ENCODE assay signal across 8 cellular contexts in the genomic region with DNA sequence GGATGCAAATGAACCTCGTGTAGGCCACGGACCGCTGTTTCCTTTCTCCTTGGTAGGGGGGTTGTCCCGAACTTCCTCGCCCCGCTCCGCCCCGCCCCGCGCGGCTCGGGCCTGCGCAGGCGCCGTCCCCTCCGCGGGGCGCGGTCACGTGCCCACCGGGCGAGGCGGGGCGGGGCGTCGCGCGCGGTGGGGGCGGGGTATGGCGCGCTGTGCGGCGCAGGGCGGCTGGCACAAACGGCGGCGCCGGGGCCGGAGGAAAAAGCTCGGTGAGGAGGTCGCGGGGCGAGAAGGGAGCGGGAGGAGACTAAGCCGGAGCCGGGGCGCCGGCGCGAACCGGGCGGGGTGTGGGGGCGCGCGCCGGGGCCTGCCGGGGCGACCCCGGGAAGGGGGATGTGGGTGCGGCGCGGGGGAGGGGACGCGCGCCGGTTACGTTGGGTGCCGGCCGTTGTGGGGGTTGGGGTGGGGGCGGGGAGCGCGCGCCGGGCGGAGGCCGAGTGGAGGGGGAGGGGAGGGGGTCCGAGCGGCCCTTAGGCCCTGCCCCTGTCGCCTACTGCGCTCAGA. TPM values are rescaled to one million over a fixed set of nuclear protein-coding genes. Genes with fewer than 3 reads are reported as not detected.
DNase-seq lines count a peak whose midpoint lies in the region; ATAC-seq and TF ChIP-seq lines count a peak whose summit lies in the region.

A gene (plus strand): TSS at position 195 of the 561 bp plus-strand sequence. CDS start 1,382 bp downstream, outside the sequence.

- peaks cover 15% of the 10 kb centered on the region; the same call in 1 of the 2 replicates for H3K4me1 ChIP-seq in BE2C
- peaks cover 26% of the 10 kb centered on the region for H3K4me1 ChIP-seq in HUES48 (ENCODE audit: control insufficient read depth, insufficient read depth, low read length)

- in situ Hi-C loops in brain microvascular endothelial cell (cut with HindIII; ENCODE audit: low pct_ligation_motif_present, low sequenced_read_pairs) = no loop called here

- intact Hi-C loops in left colon (cut with DNase I, micrococcal nuclease) = no loop called here

- TF ChIP-seq CTCF in BE2C (IDR thresholded peaks at IDR 0.05; ENCODE audit: low read depth, low read length) = no peak
- TF ChIP-seq CTCF in brain microvascular endothelial cell (IDR thresholded peaks at IDR 0.05; ENCODE audit: low read depth, low read length, missing control alignments) = no peak
- no peak for TF ChIP-seq CTCF in subcutaneous adipose tissue (IDR thresholded peaks at IDR 0.05; ENCODE audit: low read depth)

- H3K27ac ChIP-seq in HUES48 (ENCODE audit: low read depth, low read length) (peak within 1 kb of the TSS; percentile 94), brain microvascular endothelial cell (peak within 1 kb of the TSS; percentile 77)

- peak; percentile 33 for DNase-seq in BE2C
- DNase-seq in brain microvascular endothelial cell = no peak
- no peak for DNase-seq in left colon
- no peak for DNase-seq in NCI-H1105 treated with DMSO at 0.1 percent for 48 hours (lab: John Stamatoyannopoulos, UW)
- DNase-seq in NOMO-1 (lab: John Stamatoyannopoulos, UW; ENCODE audit: unreplicated experiment in 2 of 2) = no peak

- H3K9me3 ChIP-seq in BE2C = no peaks in the 10 kb centered on the region
- H3K9me3 ChIP-seq in HUES48 (ENCODE audit: control insufficient read depth, insufficient read depth, low read length) = no peaks in the 10 kb centered on the region

- peaks cover 18% of the 10 kb centered on the region for H3K36me3 ChIP-seq in BE2C
- H3K36me3 ChIP-seq in HUES48 (ENCODE audit: control insufficient read depth, insufficient read depth, low read length) = peaks cover 37% of the 10 kb centered on the region
- H3K36me3 ChIP-seq in brain microvascular endothelial cell (replicated peaks) = peaks cover 16% of the 10 kb centered on the region

- H3K27me3 ChIP-seq in BE2C (no peaks in the 10 kb centered on the region), HUES48 (ENCODE audit: control insufficient read depth, insufficient read depth, low read length) (no peaks in the 10 kb centered on the region), brain microvascular endothelial cell (replicated peaks) (no peaks in the 10 kb centered on the region)

- H3K4me3 ChIP-seq in BE2C (ENCODE audit: low read depth, low read length) = peak within 1 kb of the TSS; percentile 89
- peak within 1 kb of the TSS; percentile 97 for H3K4me3 ChIP-seq in HUES48 (ENCODE audit: low read depth, low read length)
- H3K4me3 ChIP-seq in brain microvascular endothelial cell (ENCODE audit: low read depth, low read length) = peak within 1 kb of the TSS; percentile 84

- H3K9ac ChIP-seq in HUES48 (ENCODE audit: low read depth, low read length) = peak within 1 kb of the TSS; percentile 92

- peak; percentile 71 for ATAC-seq in GM19328 (IDR thresholded peaks at IDR 0.05; ENCODE audit: unreplicated experiment)
- ATAC-seq in left colon = peak; percentile 2

RNA-seq across cellular contexts. Expression of the gene that starts here (rescaled TPM):
- polyA plus RNA-seq in BE2C (2012; ENCODE audit: insufficient read depth, insufficient read length, low read depth) = 287 TPM
- 10 to 100 TPM; 95.3 to 96.9 TPM for total RNA-seq in left colon
- 100 to 1,000 TPM in 1 of 4 donors, 10 to 100 TPM in 3; 36.4 to 151 (median 72.6) TPM for total RNA-seq in subcutaneous adipose tissue
